In genomic region chr13:111951982-111952565, GRCh38 we compare ENCODE assay signal across 19 cellular contexts.
"Had no signal": no experiment of that assay in that cellular context is flagged by ENCODE, and none has a peak within 500 bp of the region (broad histone marks: within the 10 kb centered on the region; RNA-seq: fewer than 3 reads in every experiment).

No MANE protein-coding gene starts in this region.

- DNase-seq: activated gamma-delta T cell treated with Interleukin-2 at 50 U/mL for 16 hours; activated T-cell treated with anti-CD3 and anti-CD28 coated beads, Interleukin-2, amount 50 U/mL, for 72 hours; anterior cingulate cortex; body of pancreas; caudate nucleus; dermis blood vessel endothelial cell; effector memory CD8-positive, alpha-beta T cell; gastrocnemius medialis; left cardiac atrium; mesenchymal stem cell; mucosa of descending colon; nucleus accumbens; sigmoid colon; stimulated activated CD4-positive, alpha-beta T cell treated with anti-CD3 and anti-CD28 coated beads, Interleukin-4, amount 100 ng/mL, for 1 hour; stimulated activated naive CD4-positive, alpha-beta T cell treated with Interleukin-2 at 50 U/mL for 16 hours; T-helper 9 cell had no signal

- ATAC-seq: activated T-cell treated with anti-CD3 and anti-CD28 coated beads, Interleukin-2, amount 50 U/mL, for 72 hours; body of pancreas; effector memory CD8-positive, alpha-beta T cell; gastrocnemius medialis; left cardiac atrium; mucosa of descending colon; WTC11 had no signal

- FAIRE-seq: islet of Langerhans had no signal

- H3K36me3 ChIP-seq: esophagus muscularis mucosa, gastrocnemius medialis, sigmoid colon had no signal

- H3K27ac ChIP-seq: body of pancreas, esophagus muscularis mucosa, gastrocnemius medialis, sigmoid colon had no signal

- H3K27me3 ChIP-seq: body of pancreas, gastrocnemius medialis had no signal

- H3K4me3 ChIP-seq: body of pancreas, esophagus muscularis mucosa, gastrocnemius medialis, mucosa of descending colon, sigmoid colon had no signal

- H3K9me3 ChIP-seq: gastrocnemius medialis, mucosa of descending colon had no signal

- H3K4me1 ChIP-seq: body of pancreas, esophagus muscularis mucosa, gastrocnemius medialis, sigmoid colon had no signal
